ENCODE assay signal across 25 cellular contexts in the genomic region with DNA sequence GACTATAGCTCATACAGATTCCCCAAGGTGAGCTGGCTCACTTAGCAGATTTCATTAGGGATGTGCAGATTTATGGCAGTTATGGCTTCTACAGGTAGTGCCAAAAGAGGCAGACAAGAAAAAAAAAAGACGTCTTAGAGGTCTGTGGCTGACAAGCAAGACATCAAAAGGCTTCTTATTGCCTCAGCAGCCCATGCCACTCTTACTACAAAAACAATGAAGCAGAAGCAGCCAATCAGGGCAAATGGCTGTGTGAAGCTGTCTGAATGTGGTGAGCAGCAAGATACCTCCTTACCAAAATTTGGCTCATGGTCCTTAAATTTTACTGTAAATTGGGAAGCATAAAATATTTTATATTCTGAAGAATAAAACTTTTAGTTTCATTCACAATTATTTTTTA.
A peak's percentile ranks its signal among the peaks of the same experiment; 100 is the strongest.
DNase-seq lines count a peak whose midpoint lies in the region; FAIRE-seq and TF ChIP-seq lines count a peak whose summit lies in the region.
"Had no signal": no experiment of that assay in that cellular context is flagged by ENCODE, and none has a peak within 500 bp of the region (broad histone marks: within the 10 kb centered on the region; RNA-seq: fewer than 3 reads in every experiment).

No MANE protein-coding gene starts in this region.

- H3K9ac ChIP-seq in endodermal cell (ENCODE audit: extremely low read depth, low read length, poor library complexity, severe bottlenecking): no peak overlapping the region
- H3K9ac ChIP-seq: BLaER1 had no signal

- no peak overlapping the region for H3K4me3 ChIP-seq in Jurkat, Clone E6-1 (ENCODE audit: low read length)
- H3K4me3 ChIP-seq in endodermal cell (ENCODE audit: low read length): no peak overlapping the region
- H3K4me3 ChIP-seq: BLaER1 had no signal

- H3K27ac Mint-ChIP-seq in endodermal cell: no peak overlapping the region
- H3K27ac Mint-ChIP-seq: B cell; CD4-positive, CD25-positive, alpha-beta regulatory T cell; CD8-positive, alpha-beta T cell; HFFc6 had no signal

- H3K4me3 Mint-ChIP-seq in endodermal cell: no peak overlapping the region
- H3K4me3 Mint-ChIP-seq: B cell; CD4-positive, CD25-positive, alpha-beta regulatory T cell; CD8-positive, alpha-beta T cell; HFFc6 had no signal

- peaks cover 19% of the 10 kb centered on the region for H3K4me1 ChIP-seq in endodermal cell (ENCODE audit: control insufficient read depth, insufficient read depth, low read length)
- H3K4me1 ChIP-seq: Caco-2 had no signal

- FAIRE-seq in RCC 7860 (lab: Jason Lieb, UNC): no peak
- FAIRE-seq: A204.1, GM12891, GM18507, H1 had no signal

- H3K27me3 ChIP-seq in endodermal cell (ENCODE audit: control insufficient read depth, insufficient read depth, low read length, poor library complexity, severe bottlenecking): no peaks in the 10 kb centered on the region
- H3K27me3 ChIP-seq: BLaER1 had no signal

- H3K36me3 Mint-ChIP-seq in endodermal cell (ENCODE audit: low read depth): no peaks in the 10 kb centered on the region
- H3K36me3 Mint-ChIP-seq: CD4-positive, CD25-positive, alpha-beta regulatory T cell; CD8-positive, alpha-beta T cell had no signal

- DNase-seq in ELF-1 (ENCODE audit: low read depth, low spot score) (peak; percentile 5), endodermal cell (peak; percentile 60), iPS-NIHi7 (ENCODE audit: extremely low spot score) (peak; percentile 18), DMS 273 (lab: John Stamatoyannopoulos, UW; ENCODE audit: unreplicated experiment) (no peak), RCC 7860 (ENCODE audit: low spot score) (no peak), GM20000 (ENCODE audit: low spot score) (no peak), NCI-H345 treated with DMSO at 0.1 percent for 48 hours (lab: John Stamatoyannopoulos, UW; ENCODE audit: unreplicated experiment) (no peak)
- DNase-seq in Jurkat, Clone E6-1 (ENCODE audit: low read depth, low spot score): peak; percentile 12
- DNase-seq: Caco-2; CD4-positive, CD25-positive, alpha-beta regulatory T cell; CD8-positive, alpha-beta T cell; DMS 273 treated with DMSO at 0.1 percent for 48 hours; DMS79; EL; GF-D8; H7; HFFc6 had no signal

- no peaks in the 10 kb centered on the region for H3K36me3 ChIP-seq in endodermal cell (ENCODE audit: control insufficient read depth, insufficient read depth, low read length)
- H3K36me3 ChIP-seq: BLaER1 had no signal

- H3K9me3 Mint-ChIP-seq in endodermal cell: no peaks in the 10 kb centered on the region
- H3K9me3 Mint-ChIP-seq: CD8-positive, alpha-beta T cell had no signal

- H3K9me3 ChIP-seq in endodermal cell (ENCODE audit: control insufficient read depth, low read length): no peaks in the 10 kb centered on the region
- H3K9me3 ChIP-seq: BLaER1, Caco-2 had no signal

- TF ChIP-seq CTCF in endodermal cell (conservative IDR thresholded peaks at IDR 0.05): no peak
- no peak for TF ChIP-seq CTCF in GM20000 (IDR thresholded peaks at IDR 0.05; ENCODE audit: extremely low read depth, missing control alignments)

- H3K4me1 Mint-ChIP-seq in endodermal cell: peaks cover 22% of the 10 kb centered on the region
- H3K4me1 Mint-ChIP-seq: B cell; CD4-positive, CD25-positive, alpha-beta regulatory T cell had no signal

- H3K27ac ChIP-seq in endodermal cell (ENCODE audit: low read depth, low read length): peak overlapping the region; percentile 55
- H3K27ac ChIP-seq: 22Rv1, BLaER1, C4-2B had no signal

- H3K27me3 Mint-ChIP-seq in endodermal cell (ENCODE audit: insufficient read depth): no peaks in the 10 kb centered on the region
- H3K27me3 Mint-ChIP-seq: B cell; CD4-positive, CD25-positive, alpha-beta regulatory T cell had no signal

- WGBS in endodermal cell (ENCODE audit: insufficient coverage in 1 of 2, insufficient read length in 1 of 2), 2 experiments: 56% methylated on average over 1 of the region's 1 CpG; no CpG with 5 or more reads in 1 of the 2 experiments

Comparison
In these comparisons a context has a peak if more than half of its experiments do, and no peak if none do; other contexts are left out.
1. DNase-seq: peak in ELF-1 (single experiment), Jurkat, Clone E6-1 (single experiment), endodermal cell (single experiment) and iPS-NIHi7 (single experiment); none in DMS 273 (single experiment), RCC 7860 (single experiment), GM20000 (single experiment) and NCI-H345 treated with DMSO at 0.1 percent for 48 hours (single experiment).